Comparison of ENCODE assay signal across 8 cellular contexts in the genomic region with DNA sequence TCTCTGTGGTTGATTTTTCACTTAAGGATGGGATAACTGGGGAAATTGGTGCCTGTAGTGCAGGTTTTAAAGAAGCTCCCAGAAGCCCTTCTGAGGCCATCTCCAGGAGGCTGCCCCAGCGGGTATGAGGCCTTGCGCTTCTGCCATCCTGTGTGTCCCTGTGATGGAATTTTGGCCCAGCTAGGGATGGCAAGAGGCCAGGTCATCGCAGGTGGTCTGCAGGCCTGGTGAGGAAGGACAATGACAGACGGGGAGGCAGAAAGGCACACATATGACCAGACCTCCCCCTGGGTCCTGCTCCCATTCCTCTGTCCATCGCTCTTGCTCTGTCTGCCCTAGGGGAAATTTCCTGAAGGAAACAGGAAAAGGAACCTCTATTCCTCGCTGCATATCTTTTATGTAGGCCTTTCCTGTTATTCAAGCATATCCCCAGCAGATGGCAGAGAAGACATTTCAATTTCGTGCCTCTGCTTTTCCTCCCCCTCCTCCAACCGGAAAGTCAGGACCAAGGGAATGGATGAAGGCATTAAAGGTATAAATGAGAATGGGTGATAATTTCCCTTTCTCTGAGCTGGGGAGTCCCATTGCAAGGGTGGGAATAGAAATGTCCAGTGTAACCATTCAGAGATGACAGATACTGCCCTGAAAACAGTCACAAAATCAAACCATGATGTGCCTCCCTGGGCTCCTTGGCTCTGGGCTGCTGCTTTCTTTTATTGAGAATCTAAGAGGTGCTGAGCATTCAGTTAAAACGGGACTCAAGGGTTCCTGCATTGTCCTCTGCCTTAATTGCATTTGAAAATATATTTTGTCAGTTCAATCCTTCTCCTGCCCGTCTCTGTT. TPM values are rescaled to one million over a fixed set of nuclear protein-coding genes. Genes with fewer than 3 reads are reported as not detected.
DNase-seq lines count a peak whose midpoint lies in the region; ATAC-seq, FAIRE-seq and TF ChIP-seq lines count a peak whose summit lies in the region.

No MANE protein-coding gene starts in this region.

- H3K4me1 ChIP-seq in kidney (ENCODE audit: control insufficient read depth in 1 of 2, insufficient read depth in 1 of 2, low read depth in 1 of 2, low read length in 2 of 2) (peaks cover 0 to 3% of the 10 kb centered on the region in 2 donors), thoracic aorta (ENCODE audit: control insufficient read depth in 1 of 2, low read depth in 2 of 2) (no peaks in the 10 kb centered on the region)

- TF ChIP-seq CTCF in brain (conservative IDR thresholded peaks at IDR 0.05) (peak; percentile 77 to 80), kidney (IDR thresholded peaks at IDR 0.05; ENCODE audit: borderline replicate concordance, extremely low read depth, insufficient read depth) (peak; percentile 61), thoracic aorta (IDR thresholded peaks at IDR 0.05) (peak; percentile 40)

- no peaks in the 10 kb centered on the region for H3K36me3 ChIP-seq in kidney (ENCODE audit: control insufficient read depth in 1 of 2, insufficient read depth in 2 of 2, low read length in 2 of 2)
- no peaks in the 10 kb centered on the region for H3K36me3 ChIP-seq in thoracic aorta

- H3K4me3 ChIP-seq in kidney (ENCODE audit: low read length in 2 of 2) (no peak overlapping the region), thoracic aorta (no peak overlapping the region)

- no peak overlapping the region for H3K27ac Mint-ChIP-seq in brain
- H3K27ac Mint-ChIP-seq in activated T-helper 2 cell treated with anti-CD3 and anti-CD28 coated beads, Interferon-gamma antibody, Interleukin-2, Interleukin-4, amounts not matched to agents 10 μg/mL and 5 μg/mL and 100 μg/mL, durations not matched to agents 14 hours and 24 hours and 36 hours: no peak overlapping the region

- intact Hi-C loops in kidney (cut with DNase I): loop anchor here (10.0 kb wide), 1 partner anchor 129 kb away; no protein-coding TSS in a partner anchor
- intact Hi-C loops in activated T-helper 2 cell treated with anti-CD3 and anti-CD28 coated beads, Interferon-gamma antibody, Interleukin-2, Interleukin-4, amounts not matched to agents 10 μg/mL and 5 μg/mL and 100 μg/mL, durations not matched to agents 14 hours and 24 hours and 36 hours (cut with micrococcal nuclease): loop anchor here (2.0 kb wide), 1 partner anchor 129 kb away; no protein-coding TSS in a partner anchor

- H3K27ac ChIP-seq in kidney (ENCODE audit: low read depth in 2 of 2, low read length in 2 of 2) (no peak overlapping the region), thoracic aorta (no peak overlapping the region)

- H3K27me3 Mint-ChIP-seq in brain: peaks cover 45% of the 10 kb centered on the region
- peaks cover 17% of the 10 kb centered on the region for H3K27me3 Mint-ChIP-seq in activated T-helper 2 cell treated with anti-CD3 and anti-CD28 coated beads, Interferon-gamma antibody, Interleukin-2, Interleukin-4, amounts not matched to agents 10 μg/mL and 5 μg/mL and 100 μg/mL, durations not matched to agents 14 hours and 24 hours and 36 hours (ENCODE audit: low read depth)

- no peak overlapping the region for H3K4me3 Mint-ChIP-seq in brain
- no peak overlapping the region for H3K4me3 Mint-ChIP-seq in activated T-helper 2 cell treated with anti-CD3 and anti-CD28 coated beads, Interferon-gamma antibody, Interleukin-2, Interleukin-4, amounts not matched to agents 10 μg/mL and 5 μg/mL and 100 μg/mL, durations not matched to agents 14 hours and 24 hours and 36 hours (ENCODE audit: low read depth)

- no peaks in the 10 kb centered on the region for H3K36me3 Mint-ChIP-seq in brain
- no peaks in the 10 kb centered on the region for H3K36me3 Mint-ChIP-seq in activated T-helper 2 cell treated with anti-CD3 and anti-CD28 coated beads, Interferon-gamma antibody, Interleukin-2, Interleukin-4, amounts not matched to agents 10 μg/mL and 5 μg/mL and 100 μg/mL, durations not matched to agents 14 hours and 24 hours and 36 hours (ENCODE audit: low read depth)

- no peak for ATAC-seq in thoracic aorta (ENCODE audit: insufficient number of reproducible peaks, low FRiP score, low read depth)

- no peak overlapping the region for H3K9ac ChIP-seq in kidney (ENCODE audit: low read length in 2 of 2)

- H3K4me1 Mint-ChIP-seq in brain: no peaks in the 10 kb centered on the region
- H3K4me1 Mint-ChIP-seq in activated T-helper 2 cell treated with anti-CD3 and anti-CD28 coated beads, Interferon-gamma antibody, Interleukin-2, Interleukin-4, amounts not matched to agents 10 μg/mL and 5 μg/mL and 100 μg/mL, durations not matched to agents 14 hours and 24 hours and 36 hours (ENCODE audit: low read depth): peaks cover 40% of the 10 kb centered on the region

- no peaks in the 10 kb centered on the region for H3K9me3 Mint-ChIP-seq in brain
- no peaks in the 10 kb centered on the region for H3K9me3 Mint-ChIP-seq in activated T-helper 2 cell treated with anti-CD3 and anti-CD28 coated beads, Interferon-gamma antibody, Interleukin-2, Interleukin-4, amounts not matched to agents 10 μg/mL and 5 μg/mL and 100 μg/mL, durations not matched to agents 14 hours and 24 hours and 36 hours

- H3K27me3 ChIP-seq in thoracic aorta (replicated peaks; ENCODE audit: insufficient read depth): no peaks in the 10 kb centered on the region

- FAIRE-seq in kidney (lab: Jason Lieb, UNC): no peak

- DNase-seq in NCI-H1436 (lab: John Stamatoyannopoulos, UW): peak; percentile 2
- DNase-seq in NCI-H1436 treated with DMSO at 0.1 percent for 48 hours (lab: John Stamatoyannopoulos, UW): no peak
- DNase-seq in LoVo (ENCODE audit: low spot score): peak; percentile 54
- DNase-seq in kidney: no peak
- no peak for DNase-seq in thoracic aorta (ENCODE audit: low spot score)
- no peak for DNase-seq in activated T-helper 2 cell treated with anti-CD3 and anti-CD28 coated beads, Interferon-gamma antibody, Interleukin-2, Interleukin-4, amounts not matched to agents 10 μg/mL and 5 μg/mL and 100 μg/mL, durations not matched to agents 14 hours and 24 hours and 36 hours (ENCODE audit: low spot score)
- no peak for DNase-seq in mesenteric fat pad (ENCODE audit: low spot score)

- no peaks in the 10 kb centered on the region for H3K9me3 ChIP-seq in kidney (ENCODE audit: control insufficient read depth in 1 of 2, low read length in 2 of 2)
- no peaks in the 10 kb centered on the region for H3K9me3 ChIP-seq in thoracic aorta

RNA-seq across cellular contexts. Expression of gene HLA-F, which starts 17.6 kb away (rescaled TPM):
- polyA plus RNA-seq in brain (ENCODE audit: insufficient read depth, low read depth, low replicate concordance): 11.5 TPM
- total RNA-seq in kidney: 87.8 TPM
- polyA plus RNA-seq in kidney (ENCODE audit: insufficient read depth, low read depth, low replicate concordance): 52.1 TPM
- total RNA-seq in thoracic aorta: 100 to 1,000 TPM in 1 of 2 donors, 10 to 100 TPM in 1; 94.2 to 117 TPM
- 266 and 278 TPM in 2 replicates for total RNA-seq in activated T-helper 2 cell treated with anti-CD3 and anti-CD28 coated beads, Interferon-gamma antibody, Interleukin-2, Interleukin-4, amounts not matched to agents 10 μg/mL and 5 μg/mL and 100 μg/mL, durations not matched to agents 14 hours and 24 hours and 36 hours
- total RNA-seq in mesenteric fat pad: 66.5 TPM

RNA-seq across cellular contexts. Expression of gene ZFP57, which starts 24.7 kb away (rescaled TPM):
- 0.17 TPM for polyA plus RNA-seq in brain (ENCODE audit: insufficient read depth, low read depth, low replicate concordance)
- 1.1 TPM for total RNA-seq in kidney
- polyA plus RNA-seq in kidney (ENCODE audit: insufficient read depth, low read depth, low replicate concordance): not detected
- 1 to 10 TPM in 1 of 2 donors, not detected in 1; 3.2 TPM for total RNA-seq in thoracic aorta
- total RNA-seq in activated T-helper 2 cell treated with anti-CD3 and anti-CD28 coated beads, Interferon-gamma antibody, Interleukin-2, Interleukin-4, amounts not matched to agents 10 μg/mL and 5 μg/mL and 100 μg/mL, durations not matched to agents 14 hours and 24 hours and 36 hours: 2.6 and 3.0 TPM in 2 replicates
- not detected for total RNA-seq in mesenteric fat pad

RNA-seq across cellular contexts. Expression of gene MOG, which starts 48.7 kb away (rescaled TPM):
- polyA plus RNA-seq in brain (ENCODE audit: insufficient read depth, low read depth, low replicate concordance): 87.3 TPM
- total RNA-seq in kidney: not detected
- not detected for polyA plus RNA-seq in kidney (ENCODE audit: insufficient read depth, low read depth, low replicate concordance)
- not detected for total RNA-seq in thoracic aorta
- not detected in 2 replicates for total RNA-seq in activated T-helper 2 cell treated with anti-CD3 and anti-CD28 coated beads, Interferon-gamma antibody, Interleukin-2, Interleukin-4, amounts not matched to agents 10 μg/mL and 5 μg/mL and 100 μg/mL, durations not matched to agents 14 hours and 24 hours and 36 hours
- not detected for total RNA-seq in mesenteric fat pad

Comparison
In these comparisons a context has a peak if more than half of its experiments do, and no peak if none do; other contexts are left out.
1. DNase-seq: peak in NCI-H1436 (single experiment) and LoVo (single experiment); none in NCI-H1436 treated with DMSO at 0.1 percent for 48 hours (single experiment), kidney (single experiment), thoracic aorta (single experiment), activated T-helper 2 cell treated with anti-CD3 and anti-CD28 coated beads, Interferon-gamma antibody, Interleukin-2, Interleukin-4, amounts not matched to agents 10 μg/mL and 5 μg/mL and 100 μg/mL, durations not matched to agents 14 hours and 24 hours and 36 hours (single experiment) and mesenteric fat pad (single experiment).
2. Peak in every context shown above with its lines, with median percentiles within 50 percentile points of each other: CTCF ChIP-seq.